In genomic region chr10:24931236-24931635, GRCh38 we compare ENCODE assay signal across 30 cellular contexts. TPM values are rescaled to one million over a fixed set of nuclear protein-coding genes. Genes with fewer than 3 reads are reported as not detected.
"Had no signal": no experiment of that assay in that cellular context is flagged by ENCODE, and none has a peak within 500 bp of the region (broad histone marks: within the 10 kb centered on the region; RNA-seq: fewer than 3 reads in every experiment).

No MANE protein-coding gene starts in this region.

- H3K4me1 ChIP-seq: breast epithelium had no signal

- H3K27ac ChIP-seq: ascending aorta, breast epithelium, PC-9, WERI-Rb-1 had no signal

- H3K27me3 ChIP-seq: ascending aorta, breast epithelium had no signal

- H3K4me2 ChIP-seq: PC-9 had no signal

- H3K36me3 ChIP-seq: ascending aorta, breast epithelium, WERI-Rb-1 had no signal

- H2AFZ ChIP-seq: PC-9 had no signal

- H3K4me3 ChIP-seq: ascending aorta, breast epithelium, PC-9 had no signal

- ATAC-seq: activated CD8-positive, alpha-beta memory T cell treated with anti-CD3 and anti-CD28 coated beads, Interleukin-2, amount 10 ng/mL, durations not matched to agents 7 days and 5 days had no signal

- DNase-seq: activated CD4-positive, alpha-beta memory T cell treated with anti-CD3 and anti-CD28 coated beads, Interleukin-2, amount 10 ng/mL, durations not matched to agents 7 days and 5 days; activated CD4-positive, alpha-beta T cell treated with anti-CD3 and anti-CD28 coated beads for 1 hour; activated CD4-positive, alpha-beta T cell treated with anti-CD3 and anti-CD28 coated beads for 48 hours; activated CD4-positive, CD25-positive, alpha-beta regulatory T cell; activated CD8-positive, alpha-beta memory T cell treated with anti-CD3 and anti-CD28 coated beads for 24 hours; activated CD8-positive, alpha-beta memory T cell treated with anti-CD3 and anti-CD28 coated beads, Interleukin-2, amount 10 ng/mL, durations not matched to agents 7 days and 5 days; activated CD8-positive, alpha-beta memory T cell treated with anti-CD3 and anti-CD28 coated beads, Interleukin-2, amount 50 U/mL, for 48 hours; activated gamma-delta T cell; activated naive CD4-positive, alpha-beta T cell treated with Interleukin-2 at 50 U/mL for 16 hours; activated naive CD8-positive, alpha-beta T cell treated with anti-CD3 and anti-CD28 coated beads, Interleukin-2, amount 10 ng/mL, durations not matched to agents 7 days and 5 days; amygdala; NCI-H1092 treated with DMSO at 0.1 percent for 48 hours; NCI-H1417; NCI-H146; NCI-H187; NCI-H2029 treated with DMSO at 0.1 percent for 48 hours; NCI-H2107; NCI-H2171; NCI-H510A; NCI-H526; NCI-H748 treated with DMSO at 0.1 percent for 48 hours; PC-9; Right ventricle myocardium superior; SW 1271; T-helper 1 cell; T1000; WERI-Rb-1 had no signal

- H3K9me3 ChIP-seq: ascending aorta, breast epithelium had no signal

RNA-seq across cellular contexts. Expression of gene PRTFDC1, which starts 21.2 kb away (rescaled TPM):
- total RNA-seq: OCI-LY7 had no signal
